ENCODE assay signal across 18 cellular contexts in genomic region chr13:24460256-24460655, GRCh38.
"Had no signal": no experiment of that assay in that cellular context is flagged by ENCODE, and none has a peak within 500 bp of the region (broad histone marks: within the 10 kb centered on the region; RNA-seq: fewer than 3 reads in every experiment).

No MANE protein-coding gene starts in this region.

- ATAC-seq: Panc1, PC-3 had no signal

- H3K4me3 ChIP-seq: MG63 had no signal

- H3K27ac ChIP-seq: RWPE1 had no signal

- H3K27me3 ChIP-seq: MG63 had no signal

- H3K9me3 ChIP-seq: MG63 had no signal

- DNase-seq: KBM-7, MG63, NCI-H1092, NCI-H1105 treated with DMSO at 0.1 percent for 48 hours, NCI-H1417 treated with DMSO at 0.1 percent for 48 hours, NCI-H146, NCI-H1694 treated with DMSO at 0.1 percent for 48 hours, NCI-H1930, NCI-H2081, NCI-H2107, NCI-H2227 treated with DMSO at 0.1 percent for 48 hours, NCI-H524, NCI-H526 treated with DMSO at 0.1 percent for 48 hours, NCI-H748 treated with DMSO at 0.1 percent for 48 hours, PC-3, SHP77 treated with DMSO at 0.1 percent for 48 hours had no signal
